ENCODE assay signal across 18 cellular contexts in the genomic region with DNA sequence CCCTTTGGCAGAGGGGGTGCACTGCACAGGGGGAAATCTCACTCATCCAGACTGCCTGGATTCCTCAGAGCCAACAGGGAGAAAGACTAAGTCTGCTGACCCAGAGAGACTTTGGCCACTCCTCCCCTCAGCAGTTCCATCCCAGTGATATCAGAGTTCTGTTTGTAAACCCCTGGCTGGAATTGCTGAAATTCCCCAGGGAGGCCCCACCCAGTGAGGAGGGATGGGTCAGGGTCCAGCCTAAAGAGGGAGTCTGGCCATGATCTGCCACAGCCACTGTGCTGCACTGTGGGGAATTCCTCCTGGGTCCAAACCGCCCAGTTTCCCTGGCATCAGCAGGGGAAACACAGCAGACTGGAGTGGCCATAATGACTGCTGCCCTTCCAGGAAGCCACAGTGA. TPM values are rescaled to one million over a fixed set of nuclear protein-coding genes. Genes with fewer than 3 reads are reported as not detected.
DNase-seq lines count a peak whose midpoint lies in the region; ATAC-seq, FAIRE-seq and TF ChIP-seq lines count a peak whose summit lies in the region.
"Had no signal": no experiment of that assay in that cellular context is flagged by ENCODE, and none has a peak within 500 bp of the region (broad histone marks: within the 10 kb centered on the region; RNA-seq: fewer than 3 reads in every experiment).

No MANE protein-coding gene starts in this region.

- no peak for ATAC-seq in GM18505 (IDR thresholded peaks at IDR 0.05; ENCODE audit: unreplicated experiment)
- no peak for ATAC-seq in GM19023 (IDR thresholded peaks at IDR 0.05; ENCODE audit: unreplicated experiment)
- ATAC-seq: CD8-positive, alpha-beta T cell had no signal

- FAIRE-seq in GM19239 (lab: Jason Lieb, UNC) = no peak
- FAIRE-seq: G401.6, GM12891, GM18507, H1 had no signal

- TF ChIP-seq POLR2A in GM18505 (IDR thresholded peaks at IDR 0.05; ENCODE audit: borderline replicate concordance, extremely low read depth, insufficient read depth, insufficient read length) = no peak

- DNase-seq in HuH-7 (ENCODE audit: low spot score) (peak; percentile 54), iPS-NIHi7 (ENCODE audit: extremely low spot score) (peak; percentile 11), left kidney (ENCODE audit: low read depth, low spot score) (peak; percentile 46), renal cortical epithelial cell (ENCODE audit: low read depth) (peak; percentile 3), GM19239 (ENCODE audit: insufficient read length, low spot score) (no peak)
- DNase-seq in stimulated activated CD8-positive, alpha-beta memory T cell treated with anti-CD3 and anti-CD28 coated beads, Interleukin-4, amount 100 ng/mL, for 48 hours = no peak
- DNase-seq: CD8-positive, alpha-beta T cell; DMS 273 treated with DMSO at 0.1 percent for 48 hours; DMS53; DND-41; EL; KBM-7 had no signal

RNA-seq across cellular contexts. Expression of gene USP15, which starts 54.9 kb away (rescaled TPM):
- total RNA-seq in renal cortical epithelial cell = 50.2 and 62.7 TPM in 2 replicates

Comparison
In these comparisons a context has a peak if more than half of its experiments do, and no peak if none do; other contexts are left out.
1. DNase-seq: peak in HuH-7 (single experiment), iPS-NIHi7 (single experiment), left kidney (single experiment) and renal cortical epithelial cell (single experiment); none in stimulated activated CD8-positive, alpha-beta memory T cell treated with anti-CD3 and anti-CD28 coated beads, Interleukin-4, amount 100 ng/mL, for 48 hours (single experiment) and GM19239 (single experiment).